ENCODE assay signal across 8 cellular contexts in the genomic region with DNA sequence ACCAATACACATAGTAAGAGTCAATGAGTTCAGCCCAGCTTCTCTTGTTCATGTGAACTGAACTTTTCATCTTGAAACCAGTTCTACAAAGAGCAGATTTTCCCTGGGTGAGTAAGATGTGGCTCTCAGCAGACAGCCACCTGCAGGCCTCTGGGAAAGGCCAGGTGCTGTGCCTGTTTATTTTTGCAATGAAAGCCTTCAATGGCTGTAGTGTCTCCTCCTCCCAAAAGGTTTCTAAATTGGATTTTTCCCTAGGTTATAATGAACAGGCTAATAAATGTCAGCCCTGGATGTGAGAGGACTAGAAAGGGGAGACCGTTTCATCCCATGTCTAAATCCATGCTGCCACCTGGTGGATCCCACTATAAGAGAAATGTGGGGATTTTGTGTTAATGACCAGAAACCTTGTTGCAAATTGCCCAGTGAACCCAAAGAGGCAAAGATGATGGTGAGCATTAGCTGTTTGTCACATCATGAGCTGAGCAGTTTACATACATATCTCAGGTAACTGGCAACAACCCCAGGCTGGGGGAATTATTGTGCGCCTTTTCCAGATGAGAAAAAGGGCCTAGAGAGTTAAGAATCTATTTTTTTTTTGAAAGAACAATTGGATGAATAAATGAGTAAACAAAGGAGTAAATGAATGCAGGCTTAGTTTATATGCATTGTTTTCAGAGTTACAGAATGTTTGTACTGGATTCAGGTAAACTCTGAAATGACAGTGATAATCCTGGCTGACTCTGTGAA. TPM values are rescaled to one million over a fixed set of nuclear protein-coding genes. Genes with fewer than 3 reads are reported as not detected.
A peak's percentile ranks its signal among the peaks of the same experiment; 100 is the strongest.
DNase-seq lines count a peak whose midpoint lies in the region; ATAC-seq and TF ChIP-seq lines count a peak whose summit lies in the region.

No MANE protein-coding gene starts in this region.

- TF ChIP-seq EP300 in suprapubic skin (IDR thresholded peaks at IDR 0.05), result no peak

- no peaks in the 10 kb centered on the region for H3K9me3 Mint-ChIP-seq in activated T-helper 17 cell treated with anti-CD3 and anti-CD28 coated beads, Interleukin-2, amount 50 U/mL, for 72 hours

- H3K27me3 ChIP-seq in hepatocyte (no peaks in the 10 kb centered on the region), suprapubic skin (no peaks in the 10 kb centered on the region)

- H3K36me3 ChIP-seq in hepatocyte (replicated peaks; ENCODE audit: insufficient read depth, low read depth), result no peaks in the 10 kb centered on the region
- H3K36me3 ChIP-seq in suprapubic skin, result no peaks in the 10 kb centered on the region

- no peak for TF ChIP-seq POLR2A in suprapubic skin (IDR thresholded peaks at IDR 0.05)

- DNase-seq in COR-L47 (lab: John Stamatoyannopoulos, UW), result peak; percentile 66
- peak; percentile 55 for DNase-seq in NCI-H2029 treated with DMSO at 0.1 percent for 48 hours (lab: John Stamatoyannopoulos, UW)
- peak; percentile 81 for DNase-seq in hepatocyte (ENCODE audit: low spot score)
- DNase-seq in suprapubic skin (ENCODE audit: low spot score in 2 of 2), result no peak

- H3K4me1 ChIP-seq in hepatocyte (ENCODE audit: insufficient read depth) (peaks cover 30% of the 10 kb centered on the region), suprapubic skin (peaks cover 40% of the 10 kb centered on the region)

- H3K4me1 Mint-ChIP-seq in activated T-helper 17 cell treated with anti-CD3 and anti-CD28 coated beads, Interleukin-2, amount 50 U/mL, for 72 hours, result no peaks in the 10 kb centered on the region

- H3K27ac Mint-ChIP-seq in activated T-helper 17 cell treated with anti-CD3 and anti-CD28 coated beads, Interleukin-2, amount 50 U/mL, for 72 hours, result no peak overlapping the region

- no peak overlapping the region for H3K27ac ChIP-seq in hepatocyte
- H3K27ac ChIP-seq in suprapubic skin, result no peak overlapping the region

- peaks cover 19% of the 10 kb centered on the region for H3K27me3 Mint-ChIP-seq in activated T-helper 17 cell treated with anti-CD3 and anti-CD28 coated beads, Interleukin-2, amount 50 U/mL, for 72 hours

- no peaks in the 10 kb centered on the region for H3K9me3 ChIP-seq in hepatocyte (ENCODE audit: low read depth)
- H3K9me3 ChIP-seq in suprapubic skin, result no peaks in the 10 kb centered on the region

- no peaks in the 10 kb centered on the region for H4K20me1 ChIP-seq in hepatocyte (ENCODE audit: insufficient read depth, poor library complexity, severe bottlenecking)

- no peaks in the 10 kb centered on the region for H3K79me2 ChIP-seq in hepatocyte

- ATAC-seq in GM19463 (IDR thresholded peaks at IDR 0.05; ENCODE audit: unreplicated experiment) (peak; percentile 73), HG02623 (IDR thresholded peaks at IDR 0.05; ENCODE audit: unreplicated experiment) (no peak), GM19324 (IDR thresholded peaks at IDR 0.05; ENCODE audit: low FRiP score, unreplicated experiment) (no peak)
- peak; percentile 47 for ATAC-seq in activated T-helper 17 cell treated with anti-CD3 and anti-CD28 coated beads, Interleukin-2, amount 50 U/mL, for 72 hours (replicated peaks)

- no peaks in the 10 kb centered on the region for H3K9me2 ChIP-seq in hepatocyte (replicated peaks; ENCODE audit: insufficient read depth)

- peak; percentile 81 for TF ChIP-seq CTCF in hepatocyte (IDR thresholded peaks at IDR 0.05; ENCODE audit: poor library complexity)
- TF ChIP-seq CTCF in suprapubic skin (IDR thresholded peaks at IDR 0.05), result peak; percentile 44 to 58

- no peak overlapping the region for H3K4me2 ChIP-seq in hepatocyte

- no peaks in the 10 kb centered on the region for H3K36me3 Mint-ChIP-seq in activated T-helper 17 cell treated with anti-CD3 and anti-CD28 coated beads, Interleukin-2, amount 50 U/mL, for 72 hours (ENCODE audit: low read depth)

- no peak overlapping the region for H2AFZ ChIP-seq in hepatocyte

- 42% methylated on average over 2 of the region's 2 CpGs for WGBS in hepatocyte (ENCODE audit: low lambda C conversion rate, missing lambda C conversion rate)
- whole genome bisulfite sequencing in suprapubic skin, result 54% methylated on average over 2 of the region's 2 CpGs

- H3K4me3 ChIP-seq in hepatocyte (no peak overlapping the region), suprapubic skin (no peak overlapping the region)

- no peak overlapping the region for H3K4me3 Mint-ChIP-seq in activated T-helper 17 cell treated with anti-CD3 and anti-CD28 coated beads, Interleukin-2, amount 50 U/mL, for 72 hours

RNA-seq across cellular contexts. Expression of a gene that starts 12.7 kb away (rescaled TPM):
- total RNA-seq in activated T-helper 17 cell treated with anti-CD3 and anti-CD28 coated beads, Interleukin-2, amount 50 U/mL, for 72 hours, result not detected
- total RNA-seq in hepatocyte (not detected in 2 replicates), suprapubic skin (not detected)
- not detected in 2 replicates for polyA plus RNA-seq in hepatocyte

RNA-seq across cellular contexts. Expression of a gene that starts 48.3 kb away (rescaled TPM):
- total RNA-seq in activated T-helper 17 cell treated with anti-CD3 and anti-CD28 coated beads, Interleukin-2, amount 50 U/mL, for 72 hours, result 100 to 1,000 TPM in 1 of 2 donors, 10 to 100 TPM in 1; 78.1 to 147 TPM
- total RNA-seq in hepatocyte (298 and 316 TPM in 2 replicates), suprapubic skin (100 to 1,000 TPM; 309 to 520 (median 422) TPM)
- 337 and 346 TPM in 2 replicates for polyA plus RNA-seq in hepatocyte

Comparison
In these comparisons a context has a peak if more than half of its experiments do, and no peak if none do; other contexts are left out.
1. DNase-seq: peak in COR-L47 (single experiment), NCI-H2029 treated with DMSO at 0.1 percent for 48 hours (single experiment) and hepatocyte (single experiment); none in suprapubic skin (0 of 2).
2. ATAC-seq: peak in GM19463 (single experiment) and activated T-helper 17 cell treated with anti-CD3 and anti-CD28 coated beads, Interleukin-2, amount 50 U/mL, for 72 hours (single experiment); none in HG02623 (single experiment) and GM19324 (single experiment).